8 cellular contexts compared by ENCODE assay signal in the genomic region with DNA sequence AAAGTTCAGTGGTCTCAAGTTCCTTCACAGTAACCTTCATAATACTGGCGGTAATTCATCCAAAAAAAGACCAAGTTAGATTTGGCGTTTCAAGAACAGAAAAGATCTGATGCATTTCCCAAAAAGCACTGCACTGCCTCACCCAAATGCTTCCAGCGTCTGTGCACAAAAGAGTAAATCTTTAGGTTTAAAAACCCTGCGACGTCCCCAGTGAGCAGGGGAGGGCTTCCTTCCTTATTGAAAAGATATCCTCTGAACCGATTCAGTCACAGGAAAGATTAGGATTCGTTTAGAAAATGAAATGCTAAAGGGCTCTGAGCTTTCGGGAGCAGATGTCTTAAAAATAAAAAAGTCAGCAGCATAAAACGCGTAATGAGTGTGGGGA. TPM values are rescaled to one million over a fixed set of nuclear protein-coding genes. Genes with fewer than 3 reads are reported as not detected.
DNase-seq lines count a peak whose midpoint lies in the region; ATAC-seq and TF ChIP-seq lines count a peak whose summit lies in the region.

No MANE protein-coding gene starts in this region.

- no peak for TF ChIP-seq POLR2A in transverse colon (IDR thresholded peaks at IDR 0.05)

- peaks cover 22% of the 10 kb centered on the region for H3K4me1 Mint-ChIP-seq in CD8-positive, alpha-beta T cell (ENCODE audit: low read depth)

- WGBS in transverse colon (ENCODE audit: low coverage in 1 of 2), 2 donors = 0 to 1% methylated on average over 10 of the region's 10 CpGs

- H3K36me3 ChIP-seq in CD8-positive, alpha-beta T cell (ENCODE audit: insufficient read depth, low read length) = peaks cover 4% of the 10 kb centered on the region
- peaks cover 24% of the 10 kb centered on the region for H3K36me3 ChIP-seq in adipocyte (ENCODE audit: control insufficient read depth, insufficient read depth, low read length, severe bottlenecking)
- peaks cover 0 to 29% of the 10 kb centered on the region in 2 donors for H3K36me3 ChIP-seq in left lung
- peaks cover 0 to 16% (median 0%) of the 10 kb centered on the region in 4 donors for H3K36me3 ChIP-seq in transverse colon

- peak overlapping the region; percentile 92 for H3K9ac ChIP-seq in adipocyte (ENCODE audit: low read length)

- H3K4me1 ChIP-seq in CD8-positive, alpha-beta T cell (ENCODE audit: insufficient read depth, low read length) = peaks cover 9% of the 10 kb centered on the region
- H3K4me1 ChIP-seq in adipocyte (ENCODE audit: control insufficient read depth, insufficient read depth, low read length) = peaks cover 16% of the 10 kb centered on the region
- H3K4me1 ChIP-seq in left lung = peaks cover 2 to 22% of the 10 kb centered on the region in 2 donors
- peaks cover 6 to 18% (median 13%) of the 10 kb centered on the region in 4 donors for H3K4me1 ChIP-seq in transverse colon

- intact Hi-C loops in CD8-positive, alpha-beta T cell (cut with DNase I, micrococcal nuclease) = loop anchor here (1.0 to 10.0 kb wide), 10 partner anchors 100 to 1790 kb away; a partner anchor contains a TSS
- intact Hi-C loops in left lung (cut with DNase I) (loop anchor here in 1 of 2 donors (10.0 kb wide), 1 partner anchor 133 kb away; no protein-coding TSS in a partner anchor), transverse colon (cut with DNase I; ENCODE audit: low total_unique reads) (no loop called here)

- in situ Hi-C loops in transverse colon (cut with MboI; ENCODE audit: low pct_ligation_motif_present in 1 of 4, low pct_unique_long_range_greater_than_20kb in 1 of 4, low sequenced_read_pairs in 3 of 4) = loop anchor here (25.0 kb wide), 3 partner anchors 210 to 735 kb away; no protein-coding TSS in a partner anchor

- POLR2A ChIA-PET in CD8-positive, alpha-beta T cell (lab: Charles Lee) = interaction anchor here (0.8 to 2.7 kb wide), 4 partner anchors 109 to 247 kb away, joined by 3 to 13 read pairs (median 4); a partner anchor contains a TSS

- H3K9me3 Mint-ChIP-seq in CD8-positive, alpha-beta T cell = no peaks in the 10 kb centered on the region

- no peaks in the 10 kb centered on the region for H3K27me3 ChIP-seq in CD8-positive, alpha-beta T cell (ENCODE audit: insufficient read depth, low read length)
- H3K27me3 ChIP-seq in adipocyte (replicated peaks; ENCODE audit: control insufficient read depth, insufficient read depth, low read length) = no peaks in the 10 kb centered on the region
- no peaks in the 10 kb centered on the region for H3K27me3 ChIP-seq in left lung
- no peaks in the 10 kb centered on the region for H3K27me3 ChIP-seq in transverse colon

- peak; percentile 4 for ATAC-seq in CD8-positive, alpha-beta T cell
- ATAC-seq in left lung = peak; percentile 8

- peak in 2 of 7 experiments; percentile 17 to 18 for DNase-seq in CD8-positive, alpha-beta T cell
- DNase-seq in HT1080 (ENCODE audit: low read depth) (peak; percentile 3), adipocyte (ENCODE audit: low read depth) (peak; percentile 39), left lung (no peak), transverse colon (no peak), dedifferentiated amniotic fluid mesenchymal stem cell (ENCODE audit: extremely low spot score) (no peak), occipital lobe (lab: John Stamatoyannopoulos, UW) (no peak), GDM1 (lab: John Stamatoyannopoulos, UW) (no peak)

- no peaks in the 10 kb centered on the region for H3K9me3 ChIP-seq in CD8-positive, alpha-beta T cell (ENCODE audit: low read length)
- no peaks in the 10 kb centered on the region for H3K9me3 ChIP-seq in adipocyte (ENCODE audit: control insufficient read depth, low read length)
- H3K9me3 ChIP-seq in left lung = no peaks in the 10 kb centered on the region
- no peaks in the 10 kb centered on the region for H3K9me3 ChIP-seq in transverse colon

- H3K4me3 Mint-ChIP-seq in CD8-positive, alpha-beta T cell = peak overlapping the region; percentile 96

- no peak for TF ChIP-seq CTCF in CD8-positive, alpha-beta T cell (IDR thresholded peaks at IDR 0.05)
- TF ChIP-seq CTCF in left lung (IDR thresholded peaks at IDR 0.05) (no peak), transverse colon (IDR thresholded peaks at IDR 0.05) (no peak)

- CTCF ChIA-PET in CD8-positive, alpha-beta T cell (lab: Charles Lee) = interaction anchor here (0.6 to 3.3 kb wide), 6 partner anchors 11 to 741 kb away, joined by 3 to 17 read pairs (median 8); a partner anchor contains a TSS

- H3K4me3 ChIP-seq in CD8-positive, alpha-beta T cell (ENCODE audit: low read depth, low read length) = peak overlapping the region; percentile 86
- peak overlapping the region; percentile 95 for H3K4me3 ChIP-seq in adipocyte (ENCODE audit: low read length)
- H3K4me3 ChIP-seq in left lung = peak overlapping the region; percentile 78 to 85
- peak overlapping the region; percentile 55 to 98 (median 78) for H3K4me3 ChIP-seq in transverse colon

- peak overlapping the region; percentile 99 for H3K27ac Mint-ChIP-seq in CD8-positive, alpha-beta T cell

- peak overlapping the region; percentile 81 for H3K27ac ChIP-seq in CD8-positive, alpha-beta T cell (ENCODE audit: low read depth, low read length)
- H3K27ac ChIP-seq in left lung (peak overlapping the region; percentile 93 to 97), transverse colon (peak overlapping the region; percentile 90 to 98 (median 94))

- H3K27me3 Mint-ChIP-seq in CD8-positive, alpha-beta T cell (ENCODE audit: low read depth) = no peaks in the 10 kb centered on the region

- H3K36me3 Mint-ChIP-seq in CD8-positive, alpha-beta T cell = peaks cover 38% of the 10 kb centered on the region

- no peak for TF ChIP-seq EP300 in transverse colon (IDR thresholded peaks at IDR 0.05; ENCODE audit: low read depth)

RNA-seq across cellular contexts. Expression of a gene that starts 0.7 kb away (rescaled TPM):
- total RNA-seq in CD8-positive, alpha-beta T cell = 10 to 100 TPM; 13.7 to 16.0 TPM
- 19.2 and 22.6 TPM in 2 replicates for total RNA-seq in HT1080 (2014; rRNA removed; shearing (Covaris generic))
- 28.3 and 32.7 TPM in 2 replicates for polyA plus RNA-seq in HT1080 (2015; cell fraction: cytosol; rRNA removed)
- polyA plus RNA-seq in HT1080 (2015; cell fraction: nucleus; rRNA removed) = 16.4 and 27.3 TPM in 2 replicates
- total RNA-seq in left lung (10 to 100 TPM; 18.3 to 20.2 TPM), transverse colon (10 to 100 TPM; 10.5 to 39.8 (median 15.0) TPM), occipital lobe (41.8 TPM)

Comparison
In these comparisons a context has a peak if more than half of its experiments do, and no peak if none do; other contexts are left out.
1. DNase-seq: peak in HT1080 (single experiment) and adipocyte (single experiment); none in left lung (0 of 2), transverse colon (single experiment), dedifferentiated amniotic fluid mesenchymal stem cell (single experiment), occipital lobe (single experiment) and GDM1 (single experiment).
2. Peak in every context shown above with its lines, with median percentiles within 50 percentile points of each other: H3K27ac ChIP-seq and H3K4me3 ChIP-seq.